ENCODE assay signal across 13 cellular contexts in genomic region chr1:226603976-226604845, GRCh38. TPM values are rescaled to one million over a fixed set of nuclear protein-coding genes. Genes with fewer than 3 reads are reported as not detected.
DNase-seq lines count a peak whose midpoint lies in the region; ATAC-seq and TF ChIP-seq lines count a peak whose summit lies in the region.
"Had no signal": no experiment of that assay in that cellular context is flagged by ENCODE, and none has a peak within 500 bp of the region (broad histone marks: within the 10 kb centered on the region; RNA-seq: fewer than 3 reads in every experiment).

No MANE protein-coding gene starts in this region.

- no peak for TF ChIP-seq CTCF in right atrium auricular region (IDR thresholded peaks at IDR 0.05)
- TF ChIP-seq CTCF in endodermal cell (conservative IDR thresholded peaks at IDR 0.05) = no peak
- no peak for TF ChIP-seq CTCF in nephron progenitor cell (IDR thresholded peaks at IDR 0.05)

- H3K27ac Mint-ChIP-seq in endodermal cell (peak overlapping the region; percentile 80), nephron progenitor cell (peak overlapping the region; percentile 75)
- H3K27ac Mint-ChIP-seq: activated CD8-positive, alpha-beta memory T cell treated with anti-CD3 and anti-CD28 coated beads, Interleukin-2, amount 10 ng/mL, durations not matched to agents 7 days and 5 days; activated naive CD8-positive, alpha-beta T cell had no signal

- H3K4me1 ChIP-seq in right atrium auricular region (peaks cover 0 to 46% of the 10 kb centered on the region in 2 donors), endodermal cell (ENCODE audit: control insufficient read depth, insufficient read depth, low read length) (peaks cover 9% of the 10 kb centered on the region), aorta (ENCODE audit: control insufficient read depth in 1 of 2, insufficient read depth in 2 of 2, low read length in 2 of 2) (no peaks in the 10 kb centered on the region), SJCRH30 (peaks cover 6% of the 10 kb centered on the region)

- H3K9ac ChIP-seq in endodermal cell (ENCODE audit: extremely low read depth, low read length, poor library complexity, severe bottlenecking) = no peak overlapping the region

- peaks cover 34% of the 10 kb centered on the region for H3K4me1 Mint-ChIP-seq in endodermal cell
- peaks cover 61% of the 10 kb centered on the region for H3K4me1 Mint-ChIP-seq in nephron progenitor cell
- H3K4me1 Mint-ChIP-seq: activated CD8-positive, alpha-beta memory T cell treated with anti-CD3 and anti-CD28 coated beads, Interleukin-2, amount 10 ng/mL, durations not matched to agents 7 days and 5 days had no signal

- ATAC-seq in left cardiac atrium = no peak
- no peak for ATAC-seq in aorta (ENCODE audit: low FRiP score)
- no peak for ATAC-seq in GM21717 (IDR thresholded peaks at IDR 0.05; ENCODE audit: unreplicated experiment)
- ATAC-seq: activated CD8-positive, alpha-beta memory T cell treated with anti-CD3 and anti-CD28 coated beads, Interleukin-2, amount 10 ng/mL, durations not matched to agents 7 days and 5 days had no signal

- H3K4me3 Mint-ChIP-seq in endodermal cell (no peak overlapping the region), nephron progenitor cell (peak overlapping the region; percentile 25)
- H3K4me3 Mint-ChIP-seq: activated CD8-positive, alpha-beta memory T cell treated with anti-CD3 and anti-CD28 coated beads, Interleukin-2, amount 10 ng/mL, durations not matched to agents 7 days and 5 days; activated naive CD8-positive, alpha-beta T cell had no signal

- H3K27me3 ChIP-seq in right atrium auricular region = no peaks in the 10 kb centered on the region
- no peaks in the 10 kb centered on the region for H3K27me3 ChIP-seq in endodermal cell (ENCODE audit: control insufficient read depth, insufficient read depth, low read length, poor library complexity, severe bottlenecking)
- no peaks in the 10 kb centered on the region for H3K27me3 ChIP-seq in aorta (ENCODE audit: control insufficient read depth in 1 of 2, insufficient read depth in 2 of 2, low read length in 1 of 2)
- H3K27me3 ChIP-seq in SJCRH30 = no peaks in the 10 kb centered on the region

- no peak overlapping the region for H3K4me3 ChIP-seq in right atrium auricular region
- no peak overlapping the region for H3K4me3 ChIP-seq in endodermal cell (ENCODE audit: low read length)
- no peak overlapping the region for H3K4me3 ChIP-seq in aorta (ENCODE audit: low read length in 2 of 2)
- no peak overlapping the region for H3K4me3 ChIP-seq in SJCRH30

- H3K27me3 Mint-ChIP-seq in endodermal cell (ENCODE audit: insufficient read depth) = no peaks in the 10 kb centered on the region
- H3K27me3 Mint-ChIP-seq in nephron progenitor cell (ENCODE audit: low read depth, poor library complexity) = peaks cover 7% of the 10 kb centered on the region
- H3K27me3 Mint-ChIP-seq: activated CD8-positive, alpha-beta memory T cell treated with anti-CD3 and anti-CD28 coated beads, Interleukin-2, amount 10 ng/mL, durations not matched to agents 7 days and 5 days; activated naive CD8-positive, alpha-beta T cell had no signal

- H3K36me3 ChIP-seq in right atrium auricular region (no peaks in the 10 kb centered on the region), endodermal cell (ENCODE audit: control insufficient read depth, insufficient read depth, low read length) (no peaks in the 10 kb centered on the region), aorta (ENCODE audit: control insufficient read depth in 1 of 2, insufficient read depth in 2 of 2, low read length in 1 of 2) (no peaks in the 10 kb centered on the region), SJCRH30 (no peaks in the 10 kb centered on the region)
- H3K36me3 ChIP-seq: lower lobe of right lung had no signal

- 72 to 74% methylated on average over 15 to 22 of the region's 22 CpGs for WGBS in endodermal cell (ENCODE audit: insufficient coverage in 1 of 2, insufficient read length in 1 of 2), 2 experiments
- 83 to 88% methylated on average over 22 of the region's 22 CpGs for WGBS in aorta, 2 donors

- DNase-seq in right atrium auricular region (ENCODE audit: low spot score) (no peak), left cardiac atrium (no peak), endodermal cell (peak; percentile 81), nephron progenitor cell (peak; percentile 17), aorta (peak; percentile 30 to 49), SJCRH30 (no peak), DMS 273 treated with DMSO at 0.1 percent for 48 hours (lab: John Stamatoyannopoulos, UW) (no peak)
- DNase-seq: activated CD8-positive, alpha-beta memory T cell treated with anti-CD3 and anti-CD28 coated beads, Interleukin-2, amount 10 ng/mL, durations not matched to agents 7 days and 5 days; lower lobe of right lung; NCI-H2081 treated with DMSO at 0.1 percent for 48 hours; SHP77 had no signal

- peak overlapping the region; percentile 29 to 72 for H3K27ac ChIP-seq in right atrium auricular region
- H3K27ac ChIP-seq in endodermal cell (ENCODE audit: low read depth, low read length) = peak overlapping the region; percentile 24
- no peak overlapping the region for H3K27ac ChIP-seq in aorta (ENCODE audit: low read depth in 1 of 2, low read length in 2 of 2)
- no peak overlapping the region for H3K27ac ChIP-seq in SJCRH30
- H3K27ac ChIP-seq: lower lobe of right lung had no signal

- H3K9me3 ChIP-seq in right atrium auricular region = no peaks in the 10 kb centered on the region
- H3K9me3 ChIP-seq in endodermal cell (ENCODE audit: control insufficient read depth, low read length) = no peaks in the 10 kb centered on the region
- no peaks in the 10 kb centered on the region for H3K9me3 ChIP-seq in aorta (ENCODE audit: control insufficient read depth, low read length)
- H3K9me3 ChIP-seq in SJCRH30 (replicated peaks) = no peaks in the 10 kb centered on the region
- H3K9me3 ChIP-seq: lower lobe of right lung had no signal

- H3K9me3 Mint-ChIP-seq in endodermal cell = no peaks in the 10 kb centered on the region
- H3K9me3 Mint-ChIP-seq in nephron progenitor cell = no peaks in the 10 kb centered on the region

- H3K36me3 Mint-ChIP-seq in endodermal cell (ENCODE audit: low read depth) (no peaks in the 10 kb centered on the region), nephron progenitor cell (ENCODE audit: low read depth) (no peaks in the 10 kb centered on the region)
- H3K36me3 Mint-ChIP-seq: activated CD8-positive, alpha-beta memory T cell treated with anti-CD3 and anti-CD28 coated beads, Interleukin-2, amount 10 ng/mL, durations not matched to agents 7 days and 5 days; activated naive CD8-positive, alpha-beta T cell had no signal

- intact Hi-C loops in left cardiac atrium (cut with DNase I) (no loop called here), aorta (cut with DNase I) (loop anchor here in 1 of 2 donors (10.0 kb wide), 1 partner anchor 179 kb away; no protein-coding TSS in a partner anchor)

RNA-seq across cellular contexts. Expression of gene STUM, which starts 55.6 kb away (rescaled TPM):
- under 1 TPM; 0.43 to 0.70 TPM for total RNA-seq in right atrium auricular region
- total RNA-seq in left cardiac atrium = 1 to 10 TPM in 1 of 2 donors, under 1 TPM in 1; 0.42 to 1.5 TPM
- total RNA-seq in endodermal cell = under 1 TPM; 0.04 to 0.20 TPM
- polyA plus RNA-seq in endodermal cell (2013, experiment 1 of 2) = 1.4 TPM
- polyA plus RNA-seq in endodermal cell (2013, experiment 2 of 2) = 1.2 TPM
- 1 to 10 TPM; 2.7 to 3.0 TPM for total RNA-seq in aorta
- under 1 TPM; 0.13 to 0.59 TPM for polyA plus RNA-seq in aorta
- total RNA-seq in SJCRH30 (2014; rRNA removed; shearing (Covaris generic)) = 0.71 and 0.75 TPM in 2 replicates
- total RNA-seq: activated CD8-positive, alpha-beta memory T cell treated with anti-CD3 and anti-CD28 coated beads, Interleukin-2, amount 10 ng/mL, durations not matched to agents 7 days and 5 days had no signal

Comparison
In these comparisons a context has a peak if more than half of its experiments do, and no peak if none do; other contexts are left out.
1. DNase-seq: peak in endodermal cell (single experiment), nephron progenitor cell (single experiment) and aorta (2 of 2); none in right atrium auricular region (single experiment), left cardiac atrium (single experiment), SJCRH30 (0 of 2) and DMS 273 treated with DMSO at 0.1 percent for 48 hours (single experiment).
2. H3K27ac ChIP-seq: peak in right atrium auricular region (2 of 2) and endodermal cell (single experiment); none in aorta (0 of 2) and SJCRH30 (single experiment).